27 cellular contexts compared by ENCODE assay signal in the genomic region with DNA sequence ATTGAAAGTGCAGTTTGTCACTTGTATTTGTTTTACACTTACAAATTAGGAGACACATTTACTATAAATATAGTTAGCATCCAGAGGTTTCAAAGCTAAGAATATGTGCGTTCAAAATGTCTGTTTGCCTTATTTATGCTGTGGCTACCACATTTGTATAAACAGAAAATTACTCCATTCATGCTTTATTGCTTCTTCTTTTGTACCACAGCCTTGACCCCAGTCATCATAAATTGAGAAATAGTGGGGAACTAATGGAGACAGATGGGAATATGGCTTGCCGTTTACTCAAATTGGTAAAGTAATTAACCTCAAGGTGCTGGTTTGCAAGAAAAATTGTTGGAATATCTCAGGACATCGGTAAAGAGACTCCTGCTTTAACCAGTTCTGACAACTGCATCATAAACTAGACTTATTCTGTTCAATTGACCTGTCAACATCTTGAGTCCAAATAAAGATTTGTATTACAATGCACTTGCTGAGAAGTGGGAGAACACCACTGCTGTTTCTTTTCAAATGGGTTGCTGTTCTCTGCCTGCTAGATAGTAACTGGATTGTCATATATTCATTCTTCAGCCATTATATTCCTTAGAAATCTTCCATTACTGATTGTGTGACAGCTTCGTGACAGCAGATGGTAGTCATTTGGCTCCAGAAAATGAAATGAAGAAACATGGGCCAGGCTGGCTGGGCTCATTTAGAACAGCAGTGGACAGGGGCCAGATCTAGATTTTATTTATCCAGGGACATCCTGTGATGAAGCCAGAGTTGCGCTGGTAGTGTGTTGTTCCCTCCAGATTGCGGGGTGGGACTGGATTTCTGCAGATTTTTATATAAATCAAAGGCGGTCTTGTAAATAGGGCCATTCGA.
DNase-seq lines count a peak whose midpoint lies in the region; ATAC-seq, FAIRE-seq and TF ChIP-seq lines count a peak whose summit lies in the region.
"Had no signal": no experiment of that assay in that cellular context is flagged by ENCODE, and none has a peak within 500 bp of the region (broad histone marks: within the 10 kb centered on the region; RNA-seq: fewer than 3 reads in every experiment).

No MANE protein-coding gene starts in this region.

- H3K9me3 ChIP-seq in BE2C (no peaks in the 10 kb centered on the region), psoas muscle (no peaks in the 10 kb centered on the region)
- H3K9me3 ChIP-seq: A549, Caco-2, MG63, SJSA1 had no signal

- intact Hi-C loops in psoas muscle (cut with DNase I), result no loop called here

- ATAC-seq in SK-N-SH treated with all-trans-retinoic acid at 6 μM for 48 hours (peak; percentile 58), psoas muscle (no peak)
- ATAC-seq: A549; CD8-positive, alpha-beta T cell; GM12878; GM23338; PC-3 had no signal

- H3K4me1 ChIP-seq in BE2C, result peaks cover 46% of the 10 kb centered on the region
- no peaks in the 10 kb centered on the region for H3K4me1 ChIP-seq in psoas muscle
- H3K4me1 ChIP-seq: A549, Caco-2 had no signal

- DNase-seq in BE2C, result peak; percentile 62
- peak; percentile 13 for DNase-seq in NCI-H1694 (lab: John Stamatoyannopoulos, UW)
- DNase-seq in fibroblast of villous mesenchyme (ENCODE audit: low read depth), result peak; percentile 57
- no peak for DNase-seq in HTR-8/SVneo (ENCODE audit: insufficient read length, low spot score)
- no peak for DNase-seq in psoas muscle
- no peak for DNase-seq in NK-92 (lab: John Stamatoyannopoulos, UW; ENCODE audit: unreplicated experiment)
- DNase-seq: AML-193; Caco-2; CD8-positive, alpha-beta T cell; GDM1; H9; KBM-7; MG63; NCI-H1105 treated with DMSO at 0.1 percent for 48 hours; NCI-H146; NCI-H2081; NCI-H2171; NCI-H524; NCI-H774; NK-92 treated with Interleukin-12 subunit alpha and Interleukin-12 subunit beta, amount 100 ng/mL, for 24 hours; PC-3 had no signal

- FAIRE-seq in HTR-8/SVneo (lab: Jason Lieb, UNC), result no peak
- FAIRE-seq: A549, GM12878 had no signal

- H3K27ac ChIP-seq in psoas muscle, result no peak overlapping the region
- H3K27ac ChIP-seq: A549, C4-2B, SJSA1 had no signal

- H3K36me3 ChIP-seq in BE2C (no peaks in the 10 kb centered on the region), psoas muscle (ENCODE audit: insufficient read depth in 1 of 2, low read depth in 1 of 2) (no peaks in the 10 kb centered on the region)
- H3K36me3 ChIP-seq: MG63, SJSA1 had no signal

- TF ChIP-seq CTCF in BE2C (IDR thresholded peaks at IDR 0.05; ENCODE audit: low read depth, low read length) (no peak), fibroblast of villous mesenchyme (IDR thresholded peaks at IDR 0.05; ENCODE audit: insufficient read depth, low read depth, low read length) (no peak), psoas muscle (IDR thresholded peaks at IDR 0.05) (no peak)

- H3K27me3 ChIP-seq in BE2C (no peaks in the 10 kb centered on the region), psoas muscle (ENCODE audit: insufficient read depth in 3 of 3, low read length in 2 of 3) (no peaks in the 10 kb centered on the region)
- H3K27me3 ChIP-seq: MG63, SJSA1 had no signal

- WGBS in psoas muscle, 3 donors, result 65 to 76% (median 65%) methylated on average over 8 of the region's 8 CpGs

- H3K4me3 ChIP-seq in BE2C (ENCODE audit: low read depth, low read length) (peak overlapping the region; percentile 6), fibroblast of villous mesenchyme (ENCODE audit: low read depth, low read length) (no peak overlapping the region), psoas muscle (no peak overlapping the region)
- H3K4me3 ChIP-seq: A549, GM12878, GM23338, MG63, SJSA1 had no signal

TF ChIP-seq in SK-N-SH treated with all-trans-retinoic acid at 6 μM for 48 hours, 23 proteins besides CTCF, POLR2A, EP300 and RAD21:
- TF ChIP-seq TSHZ2 (CRISPR knock-in tag; IDR thresholded peaks at IDR 0.05), result 0 out of 2 replicates have a peak, but pooled peaks have one; percentile 40
- peak; percentile 59 for TF ChIP-seq TCF4 (CRISPR knock-in tag; IDR thresholded peaks at IDR 0.05; ENCODE audit: borderline replicate concordance)
- no peak for TF ChIP-seq ZNF8 (CRISPR knock-in tag; IDR thresholded peaks at IDR 0.05)
- no peak for TF ChIP-seq TOX (CRISPR knock-in tag; IDR thresholded peaks at IDR 0.05; ENCODE audit: borderline replicate concordance)
- TF ChIP-seq ISL1 (CRISPR knock-in tag; IDR thresholded peaks at IDR 0.05), result peak; percentile 71
- no peak for TF ChIP-seq POU6F1 (CRISPR knock-in tag; IDR thresholded peaks at IDR 0.05; ENCODE audit: borderline replicate concordance, low read depth)
- peak; percentile 48; the same call in 1 of the 2 replicates for TF ChIP-seq ZC3H10 (CRISPR knock-in tag; IDR thresholded peaks at IDR 0.05)
TF ChIP-seq in SK-N-SH treated with all-trans-retinoic acid at 6 μM for 48 hours: peak in this region for 4.

Comparison
In these comparisons a context has a peak if more than half of its experiments do, and no peak if none do; other contexts are left out.
1. DNase-seq: peak in BE2C (single experiment), NCI-H1694 (single experiment) and fibroblast of villous mesenchyme (single experiment); none in HTR-8/SVneo (single experiment), psoas muscle (0 of 2) and NK-92 (single experiment).